22 cellular contexts compared by ENCODE assay signal in genomic region chr3:9866639-9867038, GRCh38. TPM values are rescaled to one million over a fixed set of nuclear protein-coding genes. Genes with fewer than 3 reads are reported as not detected.
DNase-seq lines count a peak whose midpoint lies in the region; TF ChIP-seq lines count a peak whose summit lies in the region.
"Had no signal": no experiment of that assay in that cellular context is flagged by ENCODE, and none has a peak within 500 bp of the region (broad histone marks: within the 10 kb centered on the region; RNA-seq: fewer than 3 reads in every experiment).

No MANE protein-coding gene starts in this region.

- 93 to 94% methylated on average over 8 of the region's 8 CpGs for WGBS in sigmoid colon, 2 donors

- TF ChIP-seq POLR2A in sigmoid colon (IDR thresholded peaks at IDR 0.05): no peak
- TF ChIP-seq POLR2A in vagina (IDR thresholded peaks at IDR 0.05): no peak

- H3K27ac ChIP-seq in sigmoid colon: peak overlapping the region; percentile 82 to 93 (median 90)
- peak overlapping the region; percentile 90 for H3K27ac ChIP-seq in vagina
- H3K27ac ChIP-seq: cardiac muscle cell, hepatocyte, psoas muscle had no signal

- H3K27me3 ChIP-seq in sigmoid colon: no peaks in the 10 kb centered on the region
- H3K27me3 ChIP-seq in vagina: no peaks in the 10 kb centered on the region
- H3K27me3 ChIP-seq: cardiac muscle cell, hepatocyte had no signal

- peak in 3 of 4 donors; percentile 58 to 70 (median 64) for TF ChIP-seq EP300 in sigmoid colon (IDR thresholded peaks at IDR 0.05)

- H3K4me1 ChIP-seq in sigmoid colon: peaks cover 0 to 60% (median 50%) of the 10 kb centered on the region in 4 donors
- H3K4me1 ChIP-seq in vagina: peaks cover 34% of the 10 kb centered on the region
- H3K4me1 ChIP-seq: psoas muscle had no signal

- H3K9me3 ChIP-seq in sigmoid colon (no peaks in the 10 kb centered on the region), vagina (no peaks in the 10 kb centered on the region)
- H3K9me3 ChIP-seq: psoas muscle had no signal

- H3K36me3 ChIP-seq in sigmoid colon (no peaks in the 10 kb centered on the region), vagina (no peaks in the 10 kb centered on the region)
- H3K36me3 ChIP-seq: cardiac muscle cell had no signal

- no peak for TF ChIP-seq CTCF in fibroblast of villous mesenchyme (IDR thresholded peaks at IDR 0.05; ENCODE audit: insufficient read depth, low read depth, low read length)
- no peak for TF ChIP-seq CTCF in sigmoid colon (IDR thresholded peaks at IDR 0.05)
- no peak for TF ChIP-seq CTCF in vagina (IDR thresholded peaks at IDR 0.05)

- peak; percentile 73 for DNase-seq in astrocyte of the hippocampus (ENCODE audit: low read depth, low spot score)
- peak; percentile 66 for DNase-seq in fibroblast of villous mesenchyme (ENCODE audit: low read depth)
- peak; percentile 94 for DNase-seq in sigmoid colon
- no peak for DNase-seq in vagina (ENCODE audit: extremely low spot score in 2 of 2)
- no peak for DNase-seq in activated T-cell treated with anti-CD3 and anti-CD28 coated beads, Interleukin-2, amount 50 U/mL, for 1 hour
- no peak for DNase-seq in posterior cingulate gyrus
- no peak for DNase-seq in AG08395 (ENCODE audit: low spot score)
- DNase-seq: activated naive CD8-positive, alpha-beta T cell treated with anti-CD3 and anti-CD28 coated beads for 36 hours; DND-41; effector CD4-positive, alpha-beta T cell; HFFc6; MV-4-11; natural killer cell; NCI-H2029 treated with DMSO at 0.1 percent for 48 hours; psoas muscle; RPMI8226; stimulated activated CD4-positive, alpha-beta T cell treated with anti-CD3 and anti-CD28 coated beads, Interleukin-4, amount 100 ng/mL, for 4 hours; T-helper 9 cell had no signal

- intact Hi-C loops in sigmoid colon (cut with DNase I) (loop anchor here (2.0 kb wide), 1 partner anchor 24 kb away; the partner anchor contains the start of gene JAGN1), vagina (cut with DNase I) (no loop called here), posterior cingulate gyrus (cut with DNase I) (no loop called here)

- H3K4me3 ChIP-seq in fibroblast of villous mesenchyme (ENCODE audit: low read depth, low read length): no peak overlapping the region
- no peak overlapping the region for H3K4me3 ChIP-seq in sigmoid colon
- H3K4me3 ChIP-seq in vagina: no peak overlapping the region
- H3K4me3 ChIP-seq: cardiac muscle cell, hepatocyte, K562, psoas muscle had no signal

RNA-seq across cellular contexts. Expression of gene CIDEC, which starts 13.4 kb away (rescaled TPM):
- total RNA-seq in fibroblast of villous mesenchyme: not detected in 2 replicates
- 10 to 100 TPM in 2 of 4 donors, 1 to 10 TPM in 2; 1.6 to 36.7 (median 8.1) TPM for total RNA-seq in sigmoid colon
- 100 to 1,000 TPM in 1 of 3 donors, 10 to 100 TPM in 2; 30.6 to 120 (median 71.3) TPM for polyA plus RNA-seq in sigmoid colon
- total RNA-seq in vagina: 51.3 TPM
- total RNA-seq: cardiac muscle cell, HFFc6, K562, natural killer cell, NCI-H460 had no signal
- polyA plus RNA-seq: K562 had no signal

RNA-seq across cellular contexts. Expression of gene RPUSD3, which starts 22.8 kb away (rescaled TPM):
- 28.3 and 31.1 TPM in 2 replicates for total RNA-seq in fibroblast of villous mesenchyme
- 10 to 100 TPM; 42.6 to 54.7 (median 47.6) TPM for total RNA-seq in sigmoid colon
- 10 to 100 TPM; 22.0 to 37.1 (median 23.4) TPM for polyA plus RNA-seq in sigmoid colon
- total RNA-seq in vagina: 50.6 TPM

RNA-seq across cellular contexts. Expression of gene JAGN1, which starts 23.8 kb away (rescaled TPM):
- 15.1 and 24.2 TPM in 2 replicates for total RNA-seq in fibroblast of villous mesenchyme
- 10 to 100 TPM; 33.7 to 55.1 (median 45.9) TPM for total RNA-seq in sigmoid colon
- 10 to 100 TPM; 24.7 to 44.4 (median 33.0) TPM for polyA plus RNA-seq in sigmoid colon
- 32.7 TPM for total RNA-seq in vagina

RNA-seq across cellular contexts. Expression of gene IL17RE, which starts 36.0 kb away (rescaled TPM):
- 0.43 and 0.64 TPM in 2 replicates for total RNA-seq in fibroblast of villous mesenchyme
- 1 to 10 TPM in 2 of 4 donors, under 1 TPM in 2; 0.68 to 2.5 (median 1.3) TPM for total RNA-seq in sigmoid colon
- 10 to 100 TPM; 11.4 to 46.3 (median 12.7) TPM for polyA plus RNA-seq in sigmoid colon
- 15.2 TPM for total RNA-seq in vagina

RNA-seq across cellular contexts. Expression of gene IL17RC, which starts 50.3 kb away (rescaled TPM):
- total RNA-seq in fibroblast of villous mesenchyme (32.8 and 42.8 TPM in 2 replicates), sigmoid colon (10 to 100 TPM; 57.8 to 88.9 (median 66.3) TPM), vagina (66.3 TPM)
- 10 to 100 TPM in 2 of 3 donors, 1 to 10 TPM in 1; 9.9 to 36.5 (median 13.8) TPM for polyA plus RNA-seq in sigmoid colon

Comparison
In these comparisons a context has a peak if more than half of its experiments do, and no peak if none do; other contexts are left out.
1. DNase-seq: peak in astrocyte of the hippocampus (single experiment), fibroblast of villous mesenchyme (single experiment) and sigmoid colon (single experiment); none in vagina (0 of 2), activated T-cell treated with anti-CD3 and anti-CD28 coated beads, Interleukin-2, amount 50 U/mL, for 1 hour (single experiment), posterior cingulate gyrus (0 of 10) and AG08395 (single experiment).